Comparison of ENCODE assay signal across 10 cellular contexts in genomic region chr17:81189670-81190530, GRCh38. TPM values are rescaled to one million over a fixed set of nuclear protein-coding genes. Genes with fewer than 3 reads are reported as not detected.
DNase-seq lines count a peak whose midpoint lies in the region; ATAC-seq, FAIRE-seq and TF ChIP-seq lines count a peak whose summit lies in the region.
"Had no signal": no experiment of that assay in that cellular context is flagged by ENCODE, and none has a peak within 500 bp of the region (broad histone marks: within the 10 kb centered on the region; RNA-seq: fewer than 3 reads in every experiment).

No MANE protein-coding gene starts in this region.

- H2BK20ac ChIP-seq in IMR-90 (ENCODE audit: low read depth, low read length) = no peak overlapping the region

- no peak overlapping the region for H2AK5ac ChIP-seq in IMR-90 (ENCODE audit: low read depth, low read length)

- in situ Hi-C loops in IMR-90 (cut with MboI; ENCODE audit: low sequenced_read_pairs) = no loop called here

- no peaks in the 10 kb centered on the region for H3K4me1 Mint-ChIP-seq in osteocyte (ENCODE audit: unreplicated experiment)

- H3K56ac ChIP-seq in IMR-90 (ENCODE audit: extremely low read depth, insufficient read depth, low read length) = no peak overlapping the region

- TF ChIP-seq CTCF in IMR-90 (conservative IDR thresholded peaks at IDR 0.05; ENCODE audit: low read depth, low read length) (0 out of 2 replicates have a peak, but pooled peaks have one; percentile 14), dorsolateral prefrontal cortex (IDR thresholded peaks at IDR 0.05 in 54 of 56, conservative IDR thresholded peaks at IDR 0.05 in 2 of 56; ENCODE audit: low read depth in 1 of 56, partially characterized antibody in 56 of 56) (peak in 50 of 56 donors; percentile 9 to 70 (median 47)), osteocyte (IDR thresholded peaks at IDR 0.05) (peak; percentile 13)

- no peak overlapping the region for H3K18ac ChIP-seq in IMR-90 (ENCODE audit: low read depth, low read length)

- H3K36me3 ChIP-seq in IMR-90 (ENCODE audit: control insufficient read depth, insufficient read depth, low read length) = peaks cover 6% of the 10 kb centered on the region; the same call in 1 of the 2 replicates
- H3K36me3 ChIP-seq: right atrium auricular region had no signal

- H2BK5ac ChIP-seq in IMR-90 (ENCODE audit: low read depth, low read length, poor library complexity, severe bottlenecking) = no peak overlapping the region

- H3K27ac Mint-ChIP-seq in osteocyte (ENCODE audit: unreplicated experiment) = no peak overlapping the region

- H2AFZ ChIP-seq in IMR-90 (replicated peaks; ENCODE audit: low read length, poor library complexity) = no peak overlapping the region

- no peaks in the 10 kb centered on the region for H3K9me1 ChIP-seq in IMR-90 (ENCODE audit: insufficient read depth, low read length)

- H3K4me3 ChIP-seq in IMR-90 (ENCODE audit: insufficient read depth, low read depth, low read length) (no peak overlapping the region), dorsolateral prefrontal cortex (no peak overlapping the region)
- H3K4me3 ChIP-seq: right atrium auricular region had no signal

- 85% methylated on average over 8 of the region's 27 CpGs; no CpG with 5 or more reads in 1 of the 2 experiments for WGBS in IMR-90 (ENCODE audit: extremely low coverage in 2 of 2, insufficient read length in 1 of 2), 2 experiments

- peaks cover 2% of the 10 kb centered on the region for H3K36me3 Mint-ChIP-seq in osteocyte (ENCODE audit: unreplicated experiment)

- H2BK120ac ChIP-seq in IMR-90 (ENCODE audit: low read depth, low read length) = no peak overlapping the region

- no peak for TF ChIP-seq POLR2A in IMR-90 (IDR thresholded peaks at IDR 0.05; ENCODE audit: low read depth, low read length)

- H4K91ac ChIP-seq in IMR-90 (ENCODE audit: insufficient read depth, low read depth, low read length) = no peak overlapping the region

- no peak overlapping the region for H4K5ac ChIP-seq in IMR-90 (ENCODE audit: low read depth, low read length)

- no peak for FAIRE-seq in HTR-8/SVneo (lab: Jason Lieb, UNC)

- H3K4me1 ChIP-seq in IMR-90 (ENCODE audit: control insufficient read depth, insufficient read depth, low read length) = no peaks in the 10 kb centered on the region
- H3K4me1 ChIP-seq: right atrium auricular region had no signal

- H2BK15ac ChIP-seq in IMR-90 (ENCODE audit: low read depth, low read length) = no peak overlapping the region

- H3K27me3 Mint-ChIP-seq in osteocyte (ENCODE audit: unreplicated experiment) = no peaks in the 10 kb centered on the region

- BruUV-seq in IMR-90 (replicated peaks; lab: Mats Ljungman, UMichigan) = no TSS peak

- H3K4me2 ChIP-seq in IMR-90 (ENCODE audit: low read depth, low read length) = no peak overlapping the region

- no peaks in the 10 kb centered on the region for H3K9me3 Mint-ChIP-seq in osteocyte (ENCODE audit: unreplicated experiment)

- no peak overlapping the region for H2AK9ac ChIP-seq in IMR-90 (replicated peaks; ENCODE audit: low read depth, low read length, poor library complexity)

- no peaks in the 10 kb centered on the region for H3K9me3 ChIP-seq in IMR-90 (ENCODE audit: control insufficient read depth, insufficient read depth, low read length)
- H3K9me3 ChIP-seq: right atrium auricular region had no signal

- H3K27me3 ChIP-seq in IMR-90 (ENCODE audit: control insufficient read depth, insufficient read depth, low read length) = no peaks in the 10 kb centered on the region
- no peaks in the 10 kb centered on the region for H3K27me3 ChIP-seq in dorsolateral prefrontal cortex
- H3K27me3 ChIP-seq: right atrium auricular region had no signal

- dilution Hi-C loops in IMR-90 (cut with HindIII; ENCODE audit: low sequenced_read_pairs, unreplicated experiment) = no loop called here

- TF ChIP-seq RAD21 in IMR-90 (IDR thresholded peaks at IDR 0.05; ENCODE audit: low read length) = peak; percentile 8; the same call in 1 of the 2 replicates

- POLR2A ChIA-PET in IMR-90 (lab: Charles Lee; ENCODE audit: unreplicated experiment) = no interaction called here

- intact Hi-C loops in IMR-90 (cut with micrococcal nuclease) = no loop called here
- intact Hi-C loops in dorsolateral prefrontal cortex (cut with DNase I) = loop anchor here in 1 of 2 donors (2.0 kb wide), 1 partner anchor 45 kb away; no protein-coding TSS in a partner anchor

- H3K14ac ChIP-seq in IMR-90 (replicated peaks; ENCODE audit: low read depth, low read length) = no peak overlapping the region

- no peaks in the 10 kb centered on the region for H3K79me1 ChIP-seq in IMR-90 (ENCODE audit: low read depth in 1 of 2, low read length in 2 of 2)

- H3K4ac ChIP-seq in IMR-90 (ENCODE audit: low read depth, low read length) = no peak overlapping the region

- H3K4me3 Mint-ChIP-seq in osteocyte (ENCODE audit: unreplicated experiment) = no peak overlapping the region

- H3K9ac ChIP-seq in IMR-90 (ENCODE audit: low read depth, low read length) = no peak overlapping the region

- no peak overlapping the region for H3K23ac ChIP-seq in IMR-90 (ENCODE audit: low read depth, low read length)

- ATAC-seq in IMR-90 (ENCODE audit: low read depth) (no peak), GM21360 (IDR thresholded peaks at IDR 0.05; ENCODE audit: unreplicated experiment) (no peak), GM21447 (IDR thresholded peaks at IDR 0.05; ENCODE audit: unreplicated experiment) (no peak)

- CTCF ChIA-PET in IMR-90 (lab: Yijun Ruan, JAX) = no interaction called here

- H3K27ac ChIP-seq in IMR-90 (ENCODE audit: insufficient read depth, low read length) = no peak overlapping the region
- no peak overlapping the region for H3K27ac ChIP-seq in dorsolateral prefrontal cortex
- H3K27ac ChIP-seq: right atrium auricular region had no signal

- no peak overlapping the region for H4K8ac ChIP-seq in IMR-90 (ENCODE audit: low read depth in 2 of 2, low read length in 2 of 2)

- H4K20me1 ChIP-seq in IMR-90 (ENCODE audit: insufficient read depth, low read length) = no peaks in the 10 kb centered on the region; the same call in 1 of the 2 replicates

- DNase-seq in IMR-90 = no peak
- DNase-seq in dorsolateral prefrontal cortex = peak in 8 of 10 donors; percentile 26 to 66 (median 52)
- DNase-seq in osteocyte (ENCODE audit: extremely low spot score, unreplicated experiment) = no peak
- DNase-seq in HTR-8/SVneo (ENCODE audit: insufficient read length, low spot score) = no peak
- DNase-seq: hippocampal formation, NCI-H1694, Right ventricle myocardium superior had no signal

TF ChIP-seq in IMR-90, 13 proteins besides CTCF, POLR2A, EP300 and RAD21:
- TF ChIP-seq FOS (IDR thresholded peaks at IDR 0.05; ENCODE audit: low read depth, low read length) (no peak), MAZ (IDR thresholded peaks at IDR 0.05; ENCODE audit: borderline replicate concordance, low read depth, low read length) (no peak), BHLHE40 (IDR thresholded peaks at IDR 0.05; ENCODE audit: low read depth, low read length) (no peak), CHD1 (IDR thresholded peaks at IDR 0.05; ENCODE audit: low read depth, low read length) (no peak), RFX5 (IDR thresholded peaks at IDR 0.05; ENCODE audit: low read depth, low read length) (no peak)

RNA-seq across cellular contexts. Expression of gene AATK, which starts 23.9 kb away (rescaled TPM):
- total RNA-seq in IMR-90 (2012; rRNA removed) (under 0.01 TPM in 1 of 2 replicates, not detected in the other), dorsolateral prefrontal cortex (100 to 1,000 TPM; 143 to 915 (median 275) TPM), osteocyte (0.37 TPM in 1 of 2 replicates, not detected in the other)
- polyA plus RNA-seq in IMR-90 (2012; rRNA removed) = 0.21 and 0.26 TPM in 2 replicates
- polyA plus RNA-seq in IMR-90 (2012; cell fraction: cytosol; rRNA removed) = 0.05 and 0.24 TPM in 2 replicates
- polyA plus RNA-seq in IMR-90 (2012; cell fraction: nucleus; rRNA removed; ENCODE audit: low replicate concordance) = 0.38 and 0.65 TPM in 2 replicates

RNA-seq across cellular contexts. Expression of gene PVALEF, which starts 24.6 kb away (rescaled TPM):
- not detected in 2 replicates for total RNA-seq in IMR-90 (2012; rRNA removed)
- not detected in 2 replicates for polyA plus RNA-seq in IMR-90 (2012; rRNA removed)
- not detected in 2 replicates for polyA plus RNA-seq in IMR-90 (2012; cell fraction: cytosol; rRNA removed)
- polyA plus RNA-seq in IMR-90 (2012; cell fraction: nucleus; rRNA removed; ENCODE audit: low replicate concordance) = not detected in 2 replicates
- 1 to 10 TPM in 23 of 120 experiments, under 1 TPM in 78, not detected in 19; 0.35 to 2.6 (median 0.77) TPM for total RNA-seq in dorsolateral prefrontal cortex
- not detected in 2 replicates for total RNA-seq in osteocyte
- total RNA-seq: right atrium auricular region, Right ventricle myocardium superior had no signal

RNA-seq across cellular contexts. Expression of gene CEP131, which starts 32.9 kb away (rescaled TPM):
- total RNA-seq in IMR-90 (2012; rRNA removed) (4.8 and 5.3 TPM in 2 replicates), dorsolateral prefrontal cortex (10 to 100 TPM in 52 of 120 experiments, 1 to 10 TPM in 68; 6.0 to 20.7 (median 9.3) TPM), osteocyte (12.2 and 13.8 TPM in 2 replicates)
- 9.6 and 12.3 TPM in 2 replicates for polyA plus RNA-seq in IMR-90 (2012; rRNA removed)
- 11.3 and 16.9 TPM in 2 replicates for polyA plus RNA-seq in IMR-90 (2012; cell fraction: cytosol; rRNA removed)
- polyA plus RNA-seq in IMR-90 (2012; cell fraction: nucleus; rRNA removed; ENCODE audit: low replicate concordance) = 57.2 and 102 TPM in 2 replicates

RNA-seq across cellular contexts. Expression of gene TEPSIN, which starts 49.0 kb away (rescaled TPM):
- total RNA-seq in IMR-90 (2012; rRNA removed) = 3.2 and 3.3 TPM in 2 replicates
- polyA plus RNA-seq in IMR-90 (2012; rRNA removed) = 28.1 and 36.1 TPM in 2 replicates
- 9.0 and 13.3 TPM in 2 replicates for polyA plus RNA-seq in IMR-90 (2012; cell fraction: cytosol; rRNA removed)
- 230 and 545 TPM in 2 replicates for polyA plus RNA-seq in IMR-90 (2012; cell fraction: nucleus; rRNA removed; ENCODE audit: low replicate concordance)
- 10 to 100 TPM; 12.8 to 46.5 (median 27.3) TPM for total RNA-seq in dorsolateral prefrontal cortex
- 39.2 and 42.3 TPM in 2 replicates for total RNA-seq in osteocyte

RNA-seq across cellular contexts. Expression of gene NDUFAF8, which starts 49.2 kb away (rescaled TPM):
- total RNA-seq in IMR-90 (2012; rRNA removed) = 11.1 and 21.1 TPM in 2 replicates
- 65.0 and 80.0 TPM in 2 replicates for polyA plus RNA-seq in IMR-90 (2012; rRNA removed)
- polyA plus RNA-seq in IMR-90 (2012; cell fraction: cytosol; rRNA removed) = 64.0 and 137 TPM in 2 replicates
- polyA plus RNA-seq in IMR-90 (2012; cell fraction: nucleus; rRNA removed; ENCODE audit: low replicate concordance) = 31.0 and 41.1 TPM in 2 replicates
- total RNA-seq in dorsolateral prefrontal cortex = 10 to 100 TPM; 23.8 to 70.9 (median 46.9) TPM
- total RNA-seq in osteocyte = 38.9 and 42.4 TPM in 2 replicates

Comparison
In these comparisons a context has a peak if more than half of its experiments do, and no peak if none do; other contexts are left out.
1. DNase-seq: peak in dorsolateral prefrontal cortex (8 of 10); none in IMR-90 (single experiment), osteocyte (single experiment) and HTR-8/SVneo (single experiment).
2. RNA of gene AATK, which starts 23.9 kb away (total RNA-seq): 143 to 915 TPM in dorsolateral prefrontal cortex; 0.37 TPM in osteocyte and under 0.01 TPM in IMR-90; every median in the first group is over 100 times any median in the second.
3. Peak in every context shown above with its lines, with median percentiles within 50 percentile points of each other: CTCF ChIP-seq.